1 cellular context compared by ENCODE assay signal in genomic region chr20:62822788-62823651, GRCh38.
A peak's percentile ranks its signal among the peaks of the same experiment; 100 is the strongest.
TF ChIP-seq lines count a peak whose summit lies in the region.

No MANE protein-coding gene starts in this region.

TF ChIP-seq in GM12878, 131 proteins besides CTCF, POLR2A, EP300 and RAD21:
- TF ChIP-seq PKNOX1 (IDR thresholded peaks at IDR 0.05) (peak; percentile 71), DPF2 (IDR thresholded peaks at IDR 0.05) (no peak), CREB1 (IDR thresholded peaks at IDR 0.05; ENCODE audit: low read depth) (0 out of 2 replicates have a peak, but pooled peaks have one; percentile 47), JUND (IDR thresholded peaks at IDR 0.05; ENCODE audit: low read depth, low read length) (no peak), LARP7 (IDR thresholded peaks at IDR 0.05) (no peak), RBBP5 (conservative IDR thresholded peaks at IDR 0.05) (no peak), CREM (IDR thresholded peaks at IDR 0.05; ENCODE audit: low read depth) (peak; percentile 55; the same call in 1 of the 2 replicates), BCL3 (IDR thresholded peaks at IDR 0.05; ENCODE audit: borderline replicate concordance, insufficient read depth, low read depth, low read length, poor library complexity, severe bottlenecking) (no peak), SP1 (IDR thresholded peaks at IDR 0.05; ENCODE audit: low read depth, low read length) (no peak), IKZF2 (IDR thresholded peaks at IDR 0.05) (no peak), MEF2A (IDR thresholded peaks at IDR 0.05; ENCODE audit: insufficient read depth, low read depth, low read length) (no peak), CBFB (IDR thresholded peaks at IDR 0.05; ENCODE audit: low read depth) (no peak), KLF5 (IDR thresholded peaks at IDR 0.05; ENCODE audit: partially characterized antibody) (no peak), IRF4 (IDR thresholded peaks at IDR 0.05; ENCODE audit: low read depth, low read length) (no peak), E2F8 (IDR thresholded peaks at IDR 0.05; ENCODE audit: low read depth, partially characterized antibody) (no peak), HDAC6 (IDR thresholded peaks at IDR 0.05; ENCODE audit: unreplicated experiment) (no peak), BRCA1 (IDR thresholded peaks at IDR 0.05; ENCODE audit: low read depth, low read length) (no peak), ASH2L (IDR thresholded peaks at IDR 0.05; ENCODE audit: borderline replicate concordance, low read depth) (no peak), SIN3A (IDR thresholded peaks at IDR 0.05; ENCODE audit: low read depth, low read length) (no peak), HSF1 (IDR thresholded peaks at IDR 0.05; ENCODE audit: low read depth, low read length) (no peak), TAF1 (IDR thresholded peaks at IDR 0.05; ENCODE audit: borderline replicate concordance, low read depth, low read length) (no peak), NFIC (IDR thresholded peaks at IDR 0.05; ENCODE audit: low read depth, low read length) (no peak), CHD4 (IDR thresholded peaks at IDR 0.05) (no peak), MEF2B (IDR thresholded peaks at IDR 0.05; ENCODE audit: partially characterized antibody, poor library complexity, severe bottlenecking) (no peak), FOS (IDR thresholded peaks at IDR 0.05; ENCODE audit: borderline replicate concordance, extremely low read depth, insufficient read length) (no peak), PBX3 (IDR thresholded peaks at IDR 0.05; ENCODE audit: insufficient replicate concordance, low read depth, low read length) (peak; percentile 81), REST (IDR thresholded peaks at IDR 0.05; ENCODE audit: low read depth, low read length) (no peak), NRF1 (conservative IDR thresholded peaks at IDR 0.05; ENCODE audit: low read depth, low read length) (no peak), POU2F2 (IDR thresholded peaks at IDR 0.05; ENCODE audit: borderline replicate concordance, low read depth, low read length) (no peak), SMC3 (IDR thresholded peaks at IDR 0.05; ENCODE audit: borderline replicate concordance, low read length) (peak; percentile 52; the same call in 1 of the 2 replicates), ATF7 (IDR thresholded peaks at IDR 0.05; ENCODE audit: low read depth) (peak; percentile 35; the same call in 1 of the 2 replicates), STAT3 (IDR thresholded peaks at IDR 0.05; ENCODE audit: low read depth, low read length) (no peak), ZBED1 (IDR thresholded peaks at IDR 0.05; ENCODE audit: borderline replicate concordance) (no peak), YY1 (IDR thresholded peaks at IDR 0.05; ENCODE audit: low read depth, low read length) (no peak), MTA3 (IDR thresholded peaks at IDR 0.05; ENCODE audit: borderline replicate concordance, low read length) (no peak)
